ENCODE assay signal across 1 cellular context in the genomic region with DNA sequence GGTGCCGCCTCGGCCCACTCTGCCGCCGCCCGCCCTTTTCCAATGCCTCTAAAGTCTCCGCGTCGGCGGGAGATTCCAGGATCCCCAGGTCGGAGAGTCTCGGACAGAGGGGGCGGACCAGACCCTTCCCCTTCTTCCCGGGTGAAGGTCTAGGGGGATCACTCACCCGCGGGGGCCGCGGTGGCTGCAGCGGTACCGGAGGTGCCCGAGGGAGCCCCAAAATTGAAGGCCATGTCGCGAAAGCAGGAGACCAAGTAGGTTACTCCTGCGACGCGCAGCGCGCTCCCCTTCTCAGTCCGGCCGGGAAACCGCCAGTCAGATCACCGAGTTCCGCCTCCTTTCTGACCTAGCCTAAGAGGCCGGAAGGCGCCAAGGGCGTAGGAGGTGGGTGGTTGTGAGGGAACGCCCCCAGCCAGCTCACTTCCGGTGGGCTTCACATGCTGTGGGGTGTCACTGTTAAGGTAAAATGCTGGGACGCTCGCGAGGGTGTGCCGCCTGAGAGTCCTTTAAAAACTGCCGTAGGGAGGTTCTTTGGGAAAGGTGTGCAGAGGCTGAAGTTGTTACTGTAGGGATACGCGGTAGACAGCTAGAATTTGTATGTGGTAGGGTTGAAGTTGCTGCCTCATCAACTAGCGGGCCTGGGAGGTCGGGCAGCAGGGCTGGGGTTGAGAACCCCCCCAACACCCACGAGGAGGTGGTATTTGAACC.
A peak's percentile ranks its signal among the peaks of the same experiment; 100 is the strongest.
TF ChIP-seq lines count a peak whose summit lies in the region.

A gene with protein sequence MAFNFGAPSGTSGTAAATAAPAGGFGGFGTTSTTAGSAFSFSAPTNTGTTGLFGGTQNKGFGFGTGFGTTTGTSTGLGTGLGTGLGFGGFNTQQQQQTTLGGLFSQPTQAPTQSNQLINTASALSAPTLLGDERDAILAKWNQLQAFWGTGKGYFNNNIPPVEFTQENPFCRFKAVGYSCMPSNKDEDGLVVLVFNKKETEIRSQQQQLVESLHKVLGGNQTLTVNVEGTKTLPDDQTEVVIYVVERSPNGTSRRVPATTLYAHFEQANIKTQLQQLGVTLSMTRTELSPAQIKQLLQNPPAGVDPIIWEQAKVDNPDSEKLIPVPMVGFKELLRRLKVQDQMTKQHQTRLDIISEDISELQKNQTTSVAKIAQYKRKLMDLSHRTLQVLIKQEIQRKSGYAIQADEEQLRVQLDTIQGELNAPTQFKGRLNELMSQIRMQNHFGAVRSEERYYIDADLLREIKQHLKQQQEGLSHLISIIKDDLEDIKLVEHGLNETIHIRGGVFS (minus strand): TSS at position 256 of the 708 bp plus-strand sequence. CDS start 23 bp downstream, at position 233.

TF ChIP-seq in K562, 482 proteins besides CTCF, POLR2A, EP300 and RAD21 (continued from another document and continues in another):
- TF ChIP-seq E2F8 (IDR thresholded peaks at IDR 0.05; ENCODE audit: low read depth, partially characterized antibody): peak; percentile 79
- peak in 1 of 2 experiments; percentile 63; a peak in 1 of 4 replicates for TF ChIP-seq RCOR1 (IDR thresholded peaks at IDR 0.05; ENCODE audit: borderline replicate concordance in 1 of 2, low read depth in 2 of 2, low read length in 2 of 2)
- no peak for TF ChIP-seq TAF15 (IDR thresholded peaks at IDR 0.05; ENCODE audit: low read depth, low read length)
- TF ChIP-seq GTF2F1 (IDR thresholded peaks at IDR 0.05; ENCODE audit: low read depth, low read length): 0 out of 2 replicates have a peak, but pooled peaks have one; percentile 10
- TF ChIP-seq CC2D1A (IDR thresholded peaks at IDR 0.05): peak; percentile 55; the same call in 1 of the 2 replicates
- no peak for TF ChIP-seq ESRRB (CRISPR knock-in tag; IDR thresholded peaks at IDR 0.05; ENCODE audit: borderline replicate concordance)
- TF ChIP-seq PHF20 (IDR thresholded peaks at IDR 0.05; ENCODE audit: partially characterized antibody): peak; percentile 81
- peak; percentile 24 for TF ChIP-seq SMAD1 (IDR thresholded peaks at IDR 0.05; ENCODE audit: low read depth, low read length, partially characterized antibody)
- no peak for TF ChIP-seq MTA2 (IDR thresholded peaks at IDR 0.05; ENCODE audit: low read depth)
- TF ChIP-seq ZNF354B (CRISPR knock-in tag; IDR thresholded peaks at IDR 0.05): no peak
- TF ChIP-seq, protein P1, sequence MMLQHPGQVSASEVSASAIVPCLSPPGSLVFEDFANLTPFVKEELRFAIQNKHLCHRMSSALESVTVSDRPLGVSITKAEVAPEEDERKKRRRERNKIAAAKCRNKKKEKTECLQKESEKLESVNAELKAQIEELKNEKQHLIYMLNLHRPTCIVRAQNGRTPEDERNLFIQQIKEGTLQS (IDR thresholded peaks at IDR 0.05): peak; percentile 36; the same call in 1 of the 2 replicates
- TF ChIP-seq, protein P1 (CRISPR knock-in tag; conservative IDR thresholded peaks at IDR 0.05): peak; percentile 56; the same call in 1 of the 2 replicates
- peak; percentile 98 for TF ChIP-seq NCOA1 (IDR thresholded peaks at IDR 0.05; ENCODE audit: low read depth)
- TF ChIP-seq RBM15 (IDR thresholded peaks at IDR 0.05; ENCODE audit: insufficient read depth, low read length): no peak
- 0 out of 2 replicates have a peak, but pooled peaks have one; percentile 41 for TF ChIP-seq NFATC3 (IDR thresholded peaks at IDR 0.05)
- TF ChIP-seq, protein P2, sequence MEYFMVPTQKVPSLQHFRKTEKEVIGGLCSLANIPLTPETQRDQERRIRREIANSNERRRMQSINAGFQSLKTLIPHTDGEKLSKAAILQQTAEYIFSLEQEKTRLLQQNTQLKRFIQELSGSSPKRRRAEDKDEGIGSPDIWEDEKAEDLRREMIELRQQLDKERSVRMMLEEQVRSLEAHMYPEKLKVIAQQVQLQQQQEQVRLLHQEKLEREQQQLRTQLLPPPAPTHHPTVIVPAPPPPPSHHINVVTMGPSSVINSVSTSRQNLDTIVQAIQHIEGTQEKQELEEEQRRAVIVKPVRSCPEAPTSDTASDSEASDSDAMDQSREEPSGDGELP (CRISPR knock-in tag; IDR thresholded peaks at IDR 0.05; ENCODE audit: borderline replicate concordance): peak; percentile 82
- TF ChIP-seq, protein P3, sequence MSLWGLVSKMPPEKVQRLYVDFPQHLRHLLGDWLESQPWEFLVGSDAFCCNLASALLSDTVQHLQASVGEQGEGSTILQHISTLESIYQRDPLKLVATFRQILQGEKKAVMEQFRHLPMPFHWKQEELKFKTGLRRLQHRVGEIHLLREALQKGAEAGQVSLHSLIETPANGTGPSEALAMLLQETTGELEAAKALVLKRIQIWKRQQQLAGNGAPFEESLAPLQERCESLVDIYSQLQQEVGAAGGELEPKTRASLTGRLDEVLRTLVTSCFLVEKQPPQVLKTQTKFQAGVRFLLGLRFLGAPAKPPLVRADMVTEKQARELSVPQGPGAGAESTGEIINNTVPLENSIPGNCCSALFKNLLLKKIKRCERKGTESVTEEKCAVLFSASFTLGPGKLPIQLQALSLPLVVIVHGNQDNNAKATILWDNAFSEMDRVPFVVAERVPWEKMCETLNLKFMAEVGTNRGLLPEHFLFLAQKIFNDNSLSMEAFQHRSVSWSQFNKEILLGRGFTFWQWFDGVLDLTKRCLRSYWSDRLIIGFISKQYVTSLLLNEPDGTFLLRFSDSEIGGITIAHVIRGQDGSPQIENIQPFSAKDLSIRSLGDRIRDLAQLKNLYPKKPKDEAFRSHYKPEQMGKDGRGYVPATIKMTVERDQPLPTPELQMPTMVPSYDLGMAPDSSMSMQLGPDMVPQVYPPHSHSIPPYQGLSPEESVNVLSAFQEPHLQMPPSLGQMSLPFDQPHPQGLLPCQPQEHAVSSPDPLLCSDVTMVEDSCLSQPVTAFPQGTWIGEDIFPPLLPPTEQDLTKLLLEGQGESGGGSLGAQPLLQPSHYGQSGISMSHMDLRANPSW (CRISPR knock-in tag; IDR thresholded peaks at IDR 0.05): no peak
- TF ChIP-seq, protein P4, sequence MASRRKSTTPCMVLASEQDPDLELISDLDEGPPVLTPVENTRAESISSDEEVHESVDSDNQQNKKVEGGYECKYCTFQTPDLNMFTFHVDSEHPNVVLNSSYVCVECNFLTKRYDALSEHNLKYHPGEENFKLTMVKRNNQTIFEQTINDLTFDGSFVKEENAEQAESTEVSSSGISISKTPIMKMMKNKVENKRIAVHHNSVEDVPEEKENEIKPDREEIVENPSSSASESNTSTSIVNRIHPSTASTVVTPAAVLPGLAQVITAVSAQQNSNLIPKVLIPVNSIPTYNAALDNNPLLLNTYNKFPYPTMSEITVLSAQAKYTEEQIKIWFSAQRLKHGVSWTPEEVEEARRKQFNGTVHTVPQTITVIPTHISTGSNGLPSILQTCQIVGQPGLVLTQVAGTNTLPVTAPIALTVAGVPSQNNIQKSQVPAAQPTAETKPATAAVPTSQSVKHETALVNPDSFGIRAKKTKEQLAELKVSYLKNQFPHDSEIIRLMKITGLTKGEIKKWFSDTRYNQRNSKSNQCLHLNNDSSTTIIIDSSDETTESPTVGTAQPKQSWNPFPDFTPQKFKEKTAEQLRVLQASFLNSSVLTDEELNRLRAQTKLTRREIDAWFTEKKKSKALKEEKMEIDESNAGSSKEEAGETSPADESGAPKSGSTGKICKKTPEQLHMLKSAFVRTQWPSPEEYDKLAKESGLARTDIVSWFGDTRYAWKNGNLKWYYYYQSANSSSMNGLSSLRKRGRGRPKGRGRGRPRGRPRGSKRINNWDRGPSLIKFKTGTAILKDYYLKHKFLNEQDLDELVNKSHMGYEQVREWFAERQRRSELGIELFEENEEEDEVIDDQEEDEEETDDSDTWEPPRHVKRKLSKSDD (conservative IDR thresholded peaks at IDR 0.05; ENCODE audit: low read length): peak; percentile 86; the same call in 1 of the 2 replicates
- TF ChIP-seq CHD1 (IDR thresholded peaks at IDR 0.05; ENCODE audit: low read length): no peak
- peak; percentile 73 for TF ChIP-seq POLR2AphosphoS5 (IDR thresholded peaks at IDR 0.05; ENCODE audit: control insufficient read depth, insufficient read depth, low read depth, low read length)
- peak; percentile 48 for TF ChIP-seq ARID1B (IDR thresholded peaks at IDR 0.05)
- peak; percentile 55; the same call in 1 of the 2 replicates for TF ChIP-seq HDAC2 (IDR thresholded peaks at IDR 0.05)
- peak; percentile 94 for TF ChIP-seq CREM (IDR thresholded peaks at IDR 0.05; ENCODE audit: low read depth)
- 0 out of 2 replicates have a peak, but pooled peaks have one; percentile 20 for TF ChIP-seq CBX1 (IDR thresholded peaks at IDR 0.05; ENCODE audit: low read depth)
- TF ChIP-seq JUN (IDR thresholded peaks at IDR 0.05; ENCODE audit: borderline replicate concordance, low read depth, low read length): peak; percentile 43; the same call in 1 of the 2 replicates
- TF ChIP-seq JUN (CRISPR knock-in tag; IDR thresholded peaks at IDR 0.05; ENCODE audit: borderline replicate concordance): peak; percentile 60; the same call in 1 of the 2 replicates
- TF ChIP-seq MLLT1 (IDR thresholded peaks at IDR 0.05): peak in 1 of 2 experiments; percentile 14; a peak in 1 of 4 replicates
- TF ChIP-seq NEUROD1 (IDR thresholded peaks at IDR 0.05; ENCODE audit: borderline replicate concordance, low read depth, low read length, partially characterized antibody): peak; percentile 89
- peak; percentile 74; the same call in 1 of the 2 replicates for TF ChIP-seq FOXK1 (CRISPR knock-in tag; IDR thresholded peaks at IDR 0.05; ENCODE audit: borderline replicate concordance)
- TF ChIP-seq KLF1 (tag; IDR thresholded peaks at IDR 0.05): peak; percentile 94
- no peak for TF ChIP-seq CEBPG (CRISPR knock-in tag; IDR thresholded peaks at IDR 0.05)
- no peak for TF ChIP-seq CEBPG (tag; conservative IDR thresholded peaks at IDR 0.05 in 1 of 2, IDR thresholded peaks at IDR 0.05 in 1 of 2)
- 0 out of 2 replicates have a peak, but pooled peaks have one; percentile 46 for TF ChIP-seq ZNF143 (CRISPR knock-in tag; IDR thresholded peaks at IDR 0.05)
- TF ChIP-seq TOE1 (IDR thresholded peaks at IDR 0.05; ENCODE audit: borderline replicate concordance): peak; percentile 75
- TF ChIP-seq TOE1 (CRISPR knock-in tag; IDR thresholded peaks at IDR 0.05; ENCODE audit: borderline replicate concordance, low read depth): 0 out of 2 replicates have a peak, but pooled peaks have one; percentile 20
- TF ChIP-seq, protein P5, sequence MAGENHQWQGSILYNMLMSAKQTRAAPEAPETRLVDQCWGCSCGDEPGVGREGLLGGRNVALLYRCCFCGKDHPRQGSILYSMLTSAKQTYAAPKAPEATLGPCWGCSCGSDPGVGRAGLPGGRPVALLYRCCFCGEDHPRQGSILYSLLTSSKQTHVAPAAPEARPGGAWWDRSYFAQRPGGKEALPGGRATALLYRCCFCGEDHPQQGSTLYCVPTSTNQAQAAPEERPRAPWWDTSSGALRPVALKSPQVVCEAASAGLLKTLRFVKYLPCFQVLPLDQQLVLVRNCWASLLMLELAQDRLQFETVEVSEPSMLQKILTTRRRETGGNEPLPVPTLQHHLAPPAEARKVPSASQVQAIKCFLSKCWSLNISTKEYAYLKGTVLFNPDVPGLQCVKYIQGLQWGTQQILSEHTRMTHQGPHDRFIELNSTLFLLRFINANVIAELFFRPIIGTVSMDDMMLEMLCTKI (IDR thresholded peaks at IDR 0.05; ENCODE audit: partially characterized antibody): no peak
- peak; percentile 99 for TF ChIP-seq TAF1 (IDR thresholded peaks at IDR 0.05; ENCODE audit: control insufficient read depth, extremely low read depth, insufficient read depth, low read length, severe bottlenecking)
